ENCODE assay signal across 8 cellular contexts in the genomic region with DNA sequence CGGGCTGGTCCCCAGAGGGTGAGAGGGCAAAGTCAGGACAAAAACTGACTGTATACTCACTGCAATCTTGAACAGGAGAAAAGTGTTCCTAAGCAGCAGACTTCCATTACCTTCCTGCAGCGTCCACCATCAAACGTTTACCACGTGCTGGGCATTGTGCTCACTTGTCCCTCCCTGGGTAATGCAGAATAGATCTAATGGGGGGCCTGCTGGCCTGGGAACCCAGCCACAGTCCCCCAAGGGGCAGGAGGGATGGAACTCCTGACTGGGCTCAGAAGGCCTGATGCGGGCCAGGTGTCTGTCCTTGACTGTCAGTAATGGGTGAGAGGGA. TPM values are rescaled to one million over a fixed set of nuclear protein-coding genes. Genes with fewer than 3 reads are reported as not detected.
DNase-seq lines count a peak whose midpoint lies in the region; ATAC-seq and TF ChIP-seq lines count a peak whose summit lies in the region.

No MANE protein-coding gene starts in this region.

- no peaks in the 10 kb centered on the region for H3K9me3 ChIP-seq in Peyer's patch
- H3K9me3 ChIP-seq in esophagus squamous epithelium, result no peaks in the 10 kb centered on the region

- H3K27ac ChIP-seq in Peyer's patch (peak overlapping the region; percentile 77 to 95 (median 86)), esophagus squamous epithelium (peak overlapping the region; percentile 83 to 93 (median 88))

- DNase-seq in Peyer's patch, result no peak
- no peak for DNase-seq in esophagus squamous epithelium (lab: John Stamatoyannopoulos, UW)
- DNase-seq in skeletal muscle cell (ENCODE audit: low read depth), result no peak
- no peak for DNase-seq in DMS53 (lab: John Stamatoyannopoulos, UW)
- DNase-seq in SIG-M5 (lab: John Stamatoyannopoulos, UW), result no peak

- no peaks in the 10 kb centered on the region for H3K27me3 ChIP-seq in Peyer's patch
- H3K27me3 ChIP-seq in esophagus squamous epithelium, result peaks cover 0 to 10% (median 0%) of the 10 kb centered on the region in 4 donors

- ATAC-seq in GM18517 (IDR thresholded peaks at IDR 0.05; ENCODE audit: unreplicated experiment), result peak; percentile 10
- no peak for ATAC-seq in GM21737 (IDR thresholded peaks at IDR 0.05; ENCODE audit: unreplicated experiment)
- ATAC-seq in GM19324 (IDR thresholded peaks at IDR 0.05; ENCODE audit: low FRiP score, unreplicated experiment), result no peak

- H3K36me3 ChIP-seq in Peyer's patch (no peaks in the 10 kb centered on the region), esophagus squamous epithelium (no peaks in the 10 kb centered on the region)

- TF ChIP-seq POLR2A in Peyer's patch (IDR thresholded peaks at IDR 0.05) (no peak), esophagus squamous epithelium (IDR thresholded peaks at IDR 0.05) (no peak)

- peak overlapping the region; percentile 46 to 66 (median 54) for H3K4me3 ChIP-seq in Peyer's patch
- peak overlapping the region in 3 of 4 donors; percentile 49 to 72 (median 53) for H3K4me3 ChIP-seq in esophagus squamous epithelium
- peak overlapping the region; percentile 66 for H3K4me3 ChIP-seq in skeletal muscle cell (ENCODE audit: low read depth, low read length)

- WGBS in esophagus squamous epithelium, 2 donors, result 51% methylated on average over 5 of the region's 5 CpGs; no CpG with 5 or more reads in 1 of the 2 donors

- TF ChIP-seq CTCF in Peyer's patch (IDR thresholded peaks at IDR 0.05) (peak in 1 of 6 experiments; percentile 3), esophagus squamous epithelium (IDR thresholded peaks at IDR 0.05) (no peak)

- H3K4me1 ChIP-seq in Peyer's patch (peaks cover 0 to 10% (median 2%) of the 10 kb centered on the region in 4 donors), esophagus squamous epithelium (peaks cover 7 to 19% (median 8%) of the 10 kb centered on the region in 3 donors)

- intact Hi-C loops in esophagus squamous epithelium (cut with DNase I), result no loop called here

RNA-seq across cellular contexts. Expression of gene FAM156A, which starts 37.6 kb away (rescaled TPM):
- total RNA-seq in Peyer's patch, result 10 to 100 TPM; 18.3 to 50.3 (median 29.6) TPM
- 10 to 100 TPM in 2 of 4 donors, 1 to 10 TPM in 2; 2.9 to 13.3 (median 9.7) TPM for total RNA-seq in esophagus squamous epithelium

RNA-seq across cellular contexts. Expression of gene GPR173, which starts 52.6 kb away (rescaled TPM):
- total RNA-seq in Peyer's patch, result under 1 TPM in 2 of 4 donors, not detected in 2; 0.57 to 0.67 TPM
- total RNA-seq in esophagus squamous epithelium, result under 1 TPM in 3 of 4 donors, not detected in 1; 0.09 to 0.57 (median 0.18) TPM
